ENCODE assay signal across 12 cellular contexts in genomic region chr6:149929422-149929821, GRCh38. TPM values are rescaled to one million over a fixed set of nuclear protein-coding genes. Genes with fewer than 3 reads are reported as not detected.
DNase-seq lines count a peak whose midpoint lies in the region; FAIRE-seq and TF ChIP-seq lines count a peak whose summit lies in the region.
"Had no signal": no experiment of that assay in that cellular context is flagged by ENCODE, and none has a peak within 500 bp of the region (broad histone marks: within the 10 kb centered on the region; RNA-seq: fewer than 3 reads in every experiment).

No MANE protein-coding gene starts in this region.

- H3K4me3 Mint-ChIP-seq in HFFc6 (no peak overlapping the region), neural progenitor cell (no peak overlapping the region)

- intact Hi-C loops in colonic mucosa (cut with DNase I) = loop anchor here (5.0 kb wide), 1 partner anchor 207 kb away; no protein-coding TSS in a partner anchor

- peaks cover 25% of the 10 kb centered on the region for H3K4me1 Mint-ChIP-seq in HFFc6 (ENCODE audit: low read depth)
- peaks cover 2% of the 10 kb centered on the region for H3K4me1 Mint-ChIP-seq in neural progenitor cell

- in situ Hi-C loops in brain microvascular endothelial cell (cut with HindIII; ENCODE audit: low pct_ligation_motif_present, low sequenced_read_pairs) = no loop called here

- H3K27ac Mint-ChIP-seq in HFFc6 = no peak overlapping the region
- H3K27ac Mint-ChIP-seq in neural progenitor cell = no peak overlapping the region

- H3K4me2 ChIP-seq in neural progenitor cell = no peak overlapping the region

- peaks cover 10% of the 10 kb centered on the region for H4K20me1 ChIP-seq in neural progenitor cell (ENCODE audit: low read depth)

- H3K9me3 ChIP-seq in neural progenitor cell (ENCODE audit: low read depth) = no peaks in the 10 kb centered on the region
- no peaks in the 10 kb centered on the region for H3K9me3 ChIP-seq in colonic mucosa
- no peaks in the 10 kb centered on the region for H3K9me3 ChIP-seq in small intestine (ENCODE audit: control insufficient read depth, low read depth)
- H3K9me3 ChIP-seq: suprapubic skin had no signal

- H3K79me2 ChIP-seq in neural progenitor cell (ENCODE audit: low read depth) = no peaks in the 10 kb centered on the region

- H3K4me3 ChIP-seq in brain microvascular endothelial cell (ENCODE audit: low read depth, low read length) (no peak overlapping the region), neural progenitor cell (no peak overlapping the region), colonic mucosa (no peak overlapping the region), small intestine (ENCODE audit: low read depth in 1 of 2, low read length in 2 of 2) (no peak overlapping the region)
- H3K4me3 ChIP-seq: suprapubic skin had no signal

- H3K27ac ChIP-seq in brain microvascular endothelial cell (no peak overlapping the region), neural progenitor cell (no peak overlapping the region), colonic mucosa (no peak overlapping the region), small intestine (ENCODE audit: low read depth in 1 of 2, low read length in 1 of 2) (no peak overlapping the region)
- H3K27ac ChIP-seq: suprapubic skin had no signal

- peak; percentile 74 for TF ChIP-seq CTCF in HFFc6 (IDR thresholded peaks at IDR 0.05)
- TF ChIP-seq CTCF in brain microvascular endothelial cell (IDR thresholded peaks at IDR 0.05; ENCODE audit: low read depth, low read length, missing control alignments) = peak; percentile 78
- peak; percentile 72 for TF ChIP-seq CTCF in neural progenitor cell (IDR thresholded peaks at IDR 0.05)
- TF ChIP-seq CTCF in colonic mucosa (IDR thresholded peaks at IDR 0.05) = no peak

- DNase-seq in activated CD8-positive, alpha-beta memory T cell treated with anti-CD3 and anti-CD28 coated beads for 24 hours = peak; percentile 56
- no peak for DNase-seq in activated CD8-positive, alpha-beta memory T cell treated with anti-CD3 and anti-CD28 coated beads, Interleukin-2, amount 50 U/mL, for 4 hours
- no peak for DNase-seq in HFFc6
- DNase-seq in brain microvascular endothelial cell = no peak
- peak; percentile 66 for DNase-seq in neural progenitor cell (ENCODE audit: low spot score)
- DNase-seq in colonic mucosa = no peak
- DNase-seq in GOT3 (lab: John Stamatoyannopoulos, UW) = no peak
- no peak for DNase-seq in small intestine
- DNase-seq: activated naive CD4-positive, alpha-beta T cell; NCI-H187 had no signal

- H3K9ac ChIP-seq in neural progenitor cell (no peak overlapping the region), colonic mucosa (ENCODE audit: low read depth in 2 of 2, low read length in 2 of 2) (no peak overlapping the region)

- H3K27me3 ChIP-seq in brain microvascular endothelial cell (replicated peaks) (peaks cover 15% of the 10 kb centered on the region), neural progenitor cell (peaks cover 100% of the 10 kb centered on the region), colonic mucosa (peaks cover 16% of the 10 kb centered on the region), small intestine (ENCODE audit: control insufficient read depth in 2 of 2, insufficient read depth in 2 of 2, low read length in 2 of 2) (peaks cover 0 to 16% of the 10 kb centered on the region in 2 donors)

- H3K36me3 ChIP-seq in brain microvascular endothelial cell (replicated peaks) (no peaks in the 10 kb centered on the region), neural progenitor cell (no peaks in the 10 kb centered on the region), colonic mucosa (no peaks in the 10 kb centered on the region), small intestine (ENCODE audit: control insufficient read depth in 2 of 2, insufficient read depth in 2 of 2, low read length in 2 of 2) (no peaks in the 10 kb centered on the region)
- H3K36me3 ChIP-seq: suprapubic skin had no signal

- no peak overlapping the region for H2AFZ ChIP-seq in neural progenitor cell (replicated peaks)

- no peaks in the 10 kb centered on the region for H3F3A ChIP-seq in neural progenitor cell (ENCODE audit: low read depth)

- H3K36me3 Mint-ChIP-seq in HFFc6 (ENCODE audit: low read depth) (no peaks in the 10 kb centered on the region), neural progenitor cell (no peaks in the 10 kb centered on the region)

- H3K27me3 Mint-ChIP-seq in HFFc6 (ENCODE audit: insufficient read depth) (peaks cover 29% of the 10 kb centered on the region), neural progenitor cell (ENCODE audit: insufficient read depth, low read depth) (peaks cover 66% of the 10 kb centered on the region)

- FAIRE-seq in small intestine (lab: Jason Lieb, UNC) = no peak

- WGBS in small intestine, 3 donors = 3 to 6% (median 5%) methylated on average over 3 of the region's 3 CpGs

- H3K4me1 ChIP-seq in neural progenitor cell (no peaks in the 10 kb centered on the region), colonic mucosa (no peaks in the 10 kb centered on the region), small intestine (ENCODE audit: control insufficient read depth in 2 of 2, insufficient read depth in 1 of 2, low read depth in 1 of 2, low read length in 1 of 2) (no peaks in the 10 kb centered on the region)

- H3K9me3 Mint-ChIP-seq in HFFc6 (no peaks in the 10 kb centered on the region), neural progenitor cell (peaks cover 3% of the 10 kb centered on the region)

RNA-seq across cellular contexts. Expression of gene RAET1G, which starts 6.5 kb away (rescaled TPM):
- total RNA-seq in HFFc6 (2021; fragmentation: NEBNext Ultra II Directional; extraction: Animal tissue kit (Norgen Biotek cat#: 25700)) = 1 to 10 TPM in 2 of 6 experiments, under 1 TPM in 4; 0.64 to 1.1 (median 0.83) TPM
- total RNA-seq in neural progenitor cell (ENCODE audit: low replicate concordance) = not detected in 2 replicates
- total RNA-seq in colonic mucosa = under 1 TPM in 1 of 2 donors, not detected in 1; 0.27 TPM
- under 1 TPM in 1 of 3 donors, not detected in 2; 0.27 TPM for polyA plus RNA-seq in small intestine
- total RNA-seq: mononuclear cell had no signal

RNA-seq across cellular contexts. Expression of gene ULBP2, which starts 12.4 kb away (rescaled TPM):
- 10 to 100 TPM; 16.2 to 23.2 (median 19.4) TPM for total RNA-seq in HFFc6 (2021; fragmentation: NEBNext Ultra II Directional; extraction: Animal tissue kit (Norgen Biotek cat#: 25700))
- total RNA-seq in neural progenitor cell (ENCODE audit: low replicate concordance) (not detected in 2 replicates), colonic mucosa (under 1 TPM; 0.19 to 0.47 TPM)
- polyA plus RNA-seq in small intestine = under 1 TPM in 1 of 3 donors, not detected in 2; 0.30 TPM

RNA-seq across cellular contexts. Expression of gene RAET1E, which starts 31.5 kb away (rescaled TPM):
- under 1 TPM in 5 of 6 experiments, not detected in 1; 0.14 to 0.41 (median 0.26) TPM for total RNA-seq in HFFc6 (2021; fragmentation: NEBNext Ultra II Directional; extraction: Animal tissue kit (Norgen Biotek cat#: 25700))
- not detected in 2 replicates for total RNA-seq in neural progenitor cell (ENCODE audit: low replicate concordance)
- under 1 TPM in 1 of 2 donors, not detected in 1; 0.21 TPM for total RNA-seq in colonic mucosa
- under 1 TPM in 1 of 3 donors, not detected in 2; 0.13 TPM for polyA plus RNA-seq in small intestine
- total RNA-seq: mononuclear cell had no signal

RNA-seq across cellular contexts. Expression of gene ULBP1, which starts 34.3 kb away (rescaled TPM):
- 10 to 100 TPM in 2 of 6 experiments, 1 to 10 TPM in 4; 8.6 to 12.7 (median 9.8) TPM for total RNA-seq in HFFc6 (2021; fragmentation: NEBNext Ultra II Directional; extraction: Animal tissue kit (Norgen Biotek cat#: 25700))
- total RNA-seq in neural progenitor cell (ENCODE audit: low replicate concordance) (0.11 and 0.40 TPM in 2 replicates), colonic mucosa (not detected)
- polyA plus RNA-seq in small intestine = under 1 TPM in 1 of 3 donors, not detected in 2; 0.36 TPM

Comparison
In these comparisons a context has a peak if more than half of its experiments do, and no peak if none do; other contexts are left out.
1. DNase-seq: peak in activated CD8-positive, alpha-beta memory T cell treated with anti-CD3 and anti-CD28 coated beads for 24 hours (single experiment) and neural progenitor cell (single experiment); none in activated CD8-positive, alpha-beta memory T cell treated with anti-CD3 and anti-CD28 coated beads, Interleukin-2, amount 50 U/mL, for 4 hours (single experiment), HFFc6 (single experiment), brain microvascular endothelial cell (single experiment), colonic mucosa (single experiment), GOT3 (single experiment) and small intestine (single experiment).
2. RNA of gene ULBP2, which starts 12.4 kb away (total RNA-seq): 16.2 to 23.2 TPM in HFFc6; 0.19 to 0.47 TPM in colonic mucosa and not detected in neural progenitor cell; every median in the first group is over 10 times any median in the second.